ENCODE assay signal across 12 cellular contexts in the genomic region with DNA sequence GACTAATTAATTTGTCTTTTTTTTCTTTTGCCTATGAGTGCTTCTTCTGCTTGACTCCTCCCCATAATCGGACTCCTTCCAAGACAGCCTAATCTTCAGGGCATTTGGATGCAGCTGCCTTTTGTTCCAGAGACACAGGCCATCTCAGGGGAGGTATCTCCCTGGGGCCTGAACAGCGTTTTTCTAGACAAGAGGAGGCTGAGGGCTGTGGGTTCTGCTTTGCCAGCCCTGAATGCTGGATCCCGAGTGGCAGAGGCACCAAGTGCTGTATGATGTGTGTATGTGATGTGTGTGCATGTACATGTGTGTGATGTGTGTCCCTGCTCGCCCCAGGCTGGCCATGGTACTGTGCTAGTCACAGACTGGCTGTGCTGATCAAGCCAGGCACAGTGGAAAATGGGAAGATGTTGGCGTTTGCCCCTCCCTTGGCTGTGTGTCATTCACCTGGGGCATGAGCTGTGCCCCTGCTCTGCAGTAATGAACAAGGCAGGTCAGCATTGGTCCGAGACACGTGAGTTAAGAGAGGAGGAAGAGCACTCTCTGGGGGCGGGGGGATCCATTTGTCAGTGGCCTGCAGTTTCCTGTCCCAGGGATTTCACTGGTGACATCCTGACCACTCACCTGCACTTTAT.
DNase-seq lines count a peak whose midpoint lies in the region; ATAC-seq and TF ChIP-seq lines count a peak whose summit lies in the region.
"Had no signal": no experiment of that assay in that cellular context is flagged by ENCODE, and none has a peak within 500 bp of the region (broad histone marks: within the 10 kb centered on the region; RNA-seq: fewer than 3 reads in every experiment).

No MANE protein-coding gene starts in this region.

- ATAC-seq in GM21367 (IDR thresholded peaks at IDR 0.05; ENCODE audit: unreplicated experiment) = no peak
- no peak for ATAC-seq in HG03571 (IDR thresholded peaks at IDR 0.05; ENCODE audit: unreplicated experiment)

- no peaks in the 10 kb centered on the region for H3K9me3 ChIP-seq in suprapubic skin
- no peaks in the 10 kb centered on the region for H3K9me3 ChIP-seq in uterus
- H3K9me3 ChIP-seq: Peyer's patch, psoas muscle, transverse colon had no signal

- H3K4me3 ChIP-seq in suprapubic skin = no peak overlapping the region
- no peak overlapping the region for H3K4me3 ChIP-seq in uterus
- H3K4me3 ChIP-seq: Peyer's patch, psoas muscle, transverse colon had no signal

- H3K27me3 ChIP-seq in suprapubic skin = no peaks in the 10 kb centered on the region
- no peaks in the 10 kb centered on the region for H3K27me3 ChIP-seq in uterus
- H3K27me3 ChIP-seq: Peyer's patch, transverse colon had no signal

- H3K36me3 ChIP-seq in suprapubic skin = peaks cover 5% of the 10 kb centered on the region
- no peaks in the 10 kb centered on the region for H3K36me3 ChIP-seq in uterus
- H3K36me3 ChIP-seq: Peyer's patch, transverse colon had no signal

- no peak for TF ChIP-seq POLR2A in suprapubic skin (IDR thresholded peaks at IDR 0.05)
- no peak for TF ChIP-seq POLR2A in uterus (IDR thresholded peaks at IDR 0.05)

- 49% methylated on average over 8 of the region's 8 CpGs for WGBS in suprapubic skin

- intact Hi-C loops in uterus (cut with DNase I; ENCODE audit: low total_unique reads) = no loop called here

- peak; percentile 47 for DNase-seq in activated effector memory CD4-positive, alpha-beta T cell treated with anti-CD3 and anti-CD28 coated beads, Interleukin-2, amount 50 U/mL, for 16 hours
- DNase-seq in activated effector memory CD4-positive, alpha-beta T cell treated with Interleukin-2 at 50 U/mL for 16 hours = no peak
- DNase-seq in RPMI7951 (ENCODE audit: low read depth) = peak; percentile 24
- peak; percentile 19 for DNase-seq in foreskin melanocyte
- DNase-seq in suprapubic skin (ENCODE audit: low spot score in 2 of 2) = no peak
- no peak for DNase-seq in uterus
- DNase-seq: NCI-H2171 had no signal

- TF ChIP-seq CTCF in suprapubic skin (IDR thresholded peaks at IDR 0.05) (no peak), uterus (IDR thresholded peaks at IDR 0.05) (no peak)

- H3K4me1 ChIP-seq in suprapubic skin = peaks cover 21% of the 10 kb centered on the region
- H3K4me1 ChIP-seq in uterus = no peaks in the 10 kb centered on the region

- TF ChIP-seq EP300 in suprapubic skin (IDR thresholded peaks at IDR 0.05) = no peak

- H3K27ac ChIP-seq in suprapubic skin (peak overlapping the region; percentile 23), uterus (no peak overlapping the region)
- H3K27ac ChIP-seq: Peyer's patch, psoas muscle had no signal

Comparison
In these comparisons a context has a peak if more than half of its experiments do, and no peak if none do; other contexts are left out.
1. DNase-seq: peak in activated effector memory CD4-positive, alpha-beta T cell treated with anti-CD3 and anti-CD28 coated beads, Interleukin-2, amount 50 U/mL, for 16 hours (single experiment), RPMI7951 (single experiment) and foreskin melanocyte (single experiment); none in activated effector memory CD4-positive, alpha-beta T cell treated with Interleukin-2 at 50 U/mL for 16 hours (single experiment), suprapubic skin (0 of 2) and uterus (0 of 2).